Comparison of ENCODE assay signal across 1 cellular context in genomic region chr5:176447982-176448608, GRCh38.
A peak's percentile ranks its signal among the peaks of the same experiment; 100 is the strongest.
TF ChIP-seq lines count a peak whose summit lies in the region.

A gene with protein sequence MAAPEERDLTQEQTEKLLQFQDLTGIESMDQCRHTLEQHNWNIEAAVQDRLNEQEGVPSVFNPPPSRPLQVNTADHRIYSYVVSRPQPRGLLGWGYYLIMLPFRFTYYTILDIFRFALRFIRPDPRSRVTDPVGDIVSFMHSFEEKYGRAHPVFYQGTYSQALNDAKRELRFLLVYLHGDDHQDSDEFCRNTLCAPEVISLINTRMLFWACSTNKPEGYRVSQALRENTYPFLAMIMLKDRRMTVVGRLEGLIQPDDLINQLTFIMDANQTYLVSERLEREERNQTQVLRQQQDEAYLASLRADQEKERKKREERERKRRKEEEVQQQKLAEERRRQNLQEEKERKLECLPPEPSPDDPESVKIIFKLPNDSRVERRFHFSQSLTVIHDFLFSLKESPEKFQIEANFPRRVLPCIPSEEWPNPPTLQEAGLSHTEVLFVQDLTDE (plus strand): TSS chr5:176448385. CDS start chr5:176448408, 23 bp downstream.

TF ChIP-seq in HEK293, 187 proteins besides CTCF, POLR2A, EP300 and RAD21 (continued from another document and continues in another):
- TF ChIP-seq ZBTB26 (tag by site-specific recombination; optimal IDR thresholded peaks at IDR 0.05) (peak; percentile 72), RBAK (tag by site-specific recombination; IDR thresholded peaks at IDR 0.05) (no peak), ZNF701 (tag by site-specific recombination; IDR thresholded peaks at IDR 0.05) (no peak), ZNF426 (tag by site-specific recombination; IDR thresholded peaks at IDR 0.05) (no peak), ZNF843 (tag by site-specific recombination; IDR thresholded peaks at IDR 0.05) (peak; percentile 55; the same call in 1 of the 2 replicates), KLF7 (tag by site-specific recombination; IDR thresholded peaks at IDR 0.05; ENCODE audit: borderline replicate concordance) (no peak), SP3 (tag by site-specific recombination; IDR thresholded peaks at IDR 0.05) (peak; percentile 47), ZBTB10 (tag by site-specific recombination; IDR thresholded peaks at IDR 0.05) (no peak; the same call in 1 of the 2 replicates), ZBTB21 (tag by site-specific recombination; IDR thresholded peaks at IDR 0.05) (peak; percentile 25), REPIN1 (tag by site-specific recombination; IDR thresholded peaks at IDR 0.05; ENCODE audit: low read depth) (no peak), ZNF530 (tag by site-specific recombination; IDR thresholded peaks at IDR 0.05; ENCODE audit: low read depth) (no peak), YY1 (tag by site-specific recombination; IDR thresholded peaks at IDR 0.05) (peak; percentile 87), ZNF654 (tag by site-specific recombination; IDR thresholded peaks at IDR 0.05; ENCODE audit: low read depth) (no peak), OSR2 (tag by site-specific recombination; IDR thresholded peaks at IDR 0.05) (no peak), ZBTB6 (tag by site-specific recombination; IDR thresholded peaks at IDR 0.05) (no peak), ZNF341 (tag by site-specific recombination; IDR thresholded peaks at IDR 0.05; ENCODE audit: low read depth) (peak; percentile 57), ZNF37A (tag by site-specific recombination; IDR thresholded peaks at IDR 0.05) (no peak), ZNF571 (tag by site-specific recombination; IDR thresholded peaks at IDR 0.05) (no peak), SP7 (tag by site-specific recombination; IDR thresholded peaks at IDR 0.05) (peak; percentile 29; the same call in 1 of the 2 replicates), PATZ1 (tag by site-specific recombination; IDR thresholded peaks at IDR 0.05) (peak; percentile 81), ZNF658 (tag by site-specific recombination; IDR thresholded peaks at IDR 0.05) (no peak), ZBTB17 (tag by site-specific recombination; IDR thresholded peaks at IDR 0.05) (peak; percentile 50), ZNF404 (tag by site-specific recombination; IDR thresholded peaks at IDR 0.05) (no peak), TRIM28 (IDR thresholded peaks at IDR 0.05; ENCODE audit: borderline replicate concordance, low read length) (no peak), ZNF777 (tag by site-specific recombination; IDR thresholded peaks at IDR 0.05; ENCODE audit: borderline replicate concordance) (no peak), ZNF2 (tag by site-specific recombination; IDR thresholded peaks at IDR 0.05) (0 out of 2 replicates have a peak, but pooled peaks have one; percentile 59)
- TF ChIP-seq, protein P1, sequence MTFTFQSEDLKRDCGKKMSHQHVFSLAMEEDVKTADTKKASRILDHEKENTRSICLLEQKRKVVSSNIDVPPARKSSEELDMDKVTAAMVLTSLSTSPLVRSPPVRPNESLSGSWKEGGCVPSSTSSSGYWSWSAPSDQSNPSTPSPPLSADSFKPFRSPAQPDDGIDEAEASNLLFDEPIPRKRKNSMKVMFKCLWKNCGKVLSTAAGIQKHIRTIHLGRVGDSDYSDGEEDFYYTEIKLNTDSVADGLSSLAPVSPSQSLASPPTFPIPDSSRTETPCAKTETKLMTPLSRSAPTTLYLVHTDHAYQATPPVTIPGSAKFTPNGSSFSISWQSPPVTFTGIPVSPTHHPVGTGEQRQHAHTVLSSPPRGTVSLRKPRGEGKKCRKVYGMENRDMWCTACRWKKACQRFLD (tag by site-specific recombination; IDR thresholded peaks at IDR 0.05): no peak
- TF ChIP-seq, protein P2, sequence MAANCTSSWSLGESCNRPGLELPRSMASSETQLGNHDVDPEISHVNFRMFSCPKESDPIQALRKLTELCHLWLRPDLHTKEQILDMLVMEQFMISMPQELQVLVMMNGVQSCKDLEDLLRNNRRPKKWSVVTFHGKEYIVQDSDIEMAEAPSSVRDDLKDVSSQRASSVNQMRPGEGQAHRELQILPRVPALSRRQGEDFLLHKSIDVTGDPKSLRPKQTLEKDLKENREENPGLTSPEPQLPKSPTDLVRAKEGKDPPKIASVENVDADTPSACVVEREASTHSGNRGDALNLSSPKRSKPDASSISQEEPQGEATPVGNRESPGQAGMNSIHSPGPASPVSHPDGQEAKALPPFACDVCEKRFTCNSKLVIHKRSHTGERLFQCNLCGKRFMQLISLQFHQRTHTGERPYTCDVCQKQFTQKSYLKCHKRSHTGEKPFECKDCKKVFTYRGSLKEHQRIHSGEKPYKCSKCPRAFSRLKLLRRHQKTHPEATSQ (tag by site-specific recombination; IDR thresholded peaks at IDR 0.05): no peak
- TF ChIP-seq, protein P3, sequence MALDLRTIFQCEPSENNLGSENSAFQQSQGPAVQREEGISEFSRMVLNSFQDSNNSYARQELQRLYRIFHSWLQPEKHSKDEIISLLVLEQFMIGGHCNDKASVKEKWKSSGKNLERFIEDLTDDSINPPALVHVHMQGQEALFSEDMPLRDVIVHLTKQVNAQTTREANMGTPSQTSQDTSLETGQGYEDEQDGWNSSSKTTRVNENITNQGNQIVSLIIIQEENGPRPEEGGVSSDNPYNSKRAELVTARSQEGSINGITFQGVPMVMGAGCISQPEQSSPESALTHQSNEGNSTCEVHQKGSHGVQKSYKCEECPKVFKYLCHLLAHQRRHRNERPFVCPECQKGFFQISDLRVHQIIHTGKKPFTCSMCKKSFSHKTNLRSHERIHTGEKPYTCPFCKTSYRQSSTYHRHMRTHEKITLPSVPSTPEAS (tag by site-specific recombination; IDR thresholded peaks at IDR 0.05): no peak
- TF ChIP-seq, protein P4, sequence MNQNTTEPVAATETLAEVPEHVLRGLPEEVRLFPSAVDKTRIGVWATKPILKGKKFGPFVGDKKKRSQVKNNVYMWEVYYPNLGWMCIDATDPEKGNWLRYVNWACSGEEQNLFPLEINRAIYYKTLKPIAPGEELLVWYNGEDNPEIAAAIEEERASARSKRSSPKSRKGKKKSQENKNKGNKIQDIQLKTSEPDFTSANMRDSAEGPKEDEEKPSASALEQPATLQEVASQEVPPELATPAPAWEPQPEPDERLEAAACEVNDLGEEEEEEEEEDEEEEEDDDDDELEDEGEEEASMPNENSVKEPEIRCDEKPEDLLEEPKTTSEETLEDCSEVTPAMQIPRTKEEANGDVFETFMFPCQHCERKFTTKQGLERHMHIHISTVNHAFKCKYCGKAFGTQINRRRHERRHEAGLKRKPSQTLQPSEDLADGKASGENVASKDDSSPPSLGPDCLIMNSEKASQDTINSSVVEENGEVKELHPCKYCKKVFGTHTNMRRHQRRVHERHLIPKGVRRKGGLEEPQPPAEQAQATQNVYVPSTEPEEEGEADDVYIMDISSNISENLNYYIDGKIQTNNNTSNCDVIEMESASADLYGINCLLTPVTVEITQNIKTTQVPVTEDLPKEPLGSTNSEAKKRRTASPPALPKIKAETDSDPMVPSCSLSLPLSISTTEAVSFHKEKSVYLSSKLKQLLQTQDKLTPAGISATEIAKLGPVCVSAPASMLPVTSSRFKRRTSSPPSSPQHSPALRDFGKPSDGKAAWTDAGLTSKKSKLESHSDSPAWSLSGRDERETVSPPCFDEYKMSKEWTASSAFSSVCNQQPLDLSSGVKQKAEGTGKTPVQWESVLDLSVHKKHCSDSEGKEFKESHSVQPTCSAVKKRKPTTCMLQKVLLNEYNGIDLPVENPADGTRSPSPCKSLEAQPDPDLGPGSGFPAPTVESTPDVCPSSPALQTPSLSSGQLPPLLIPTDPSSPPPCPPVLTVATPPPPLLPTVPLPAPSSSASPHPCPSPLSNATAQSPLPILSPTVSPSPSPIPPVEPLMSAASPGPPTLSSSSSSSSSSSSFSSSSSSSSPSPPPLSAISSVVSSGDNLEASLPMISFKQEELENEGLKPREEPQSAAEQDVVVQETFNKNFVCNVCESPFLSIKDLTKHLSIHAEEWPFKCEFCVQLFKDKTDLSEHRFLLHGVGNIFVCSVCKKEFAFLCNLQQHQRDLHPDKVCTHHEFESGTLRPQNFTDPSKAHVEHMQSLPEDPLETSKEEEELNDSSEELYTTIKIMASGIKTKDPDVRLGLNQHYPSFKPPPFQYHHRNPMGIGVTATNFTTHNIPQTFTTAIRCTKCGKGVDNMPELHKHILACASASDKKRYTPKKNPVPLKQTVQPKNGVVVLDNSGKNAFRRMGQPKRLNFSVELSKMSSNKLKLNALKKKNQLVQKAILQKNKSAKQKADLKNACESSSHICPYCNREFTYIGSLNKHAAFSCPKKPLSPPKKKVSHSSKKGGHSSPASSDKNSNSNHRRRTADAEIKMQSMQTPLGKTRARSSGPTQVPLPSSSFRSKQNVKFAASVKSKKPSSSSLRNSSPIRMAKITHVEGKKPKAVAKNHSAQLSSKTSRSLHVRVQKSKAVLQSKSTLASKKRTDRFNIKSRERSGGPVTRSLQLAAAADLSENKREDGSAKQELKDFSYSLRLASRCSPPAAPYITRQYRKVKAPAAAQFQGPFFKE (tag by site-specific recombination; IDR thresholded peaks at IDR 0.05; ENCODE audit: borderline replicate concordance): no peak
- TF ChIP-seq, protein P5, sequence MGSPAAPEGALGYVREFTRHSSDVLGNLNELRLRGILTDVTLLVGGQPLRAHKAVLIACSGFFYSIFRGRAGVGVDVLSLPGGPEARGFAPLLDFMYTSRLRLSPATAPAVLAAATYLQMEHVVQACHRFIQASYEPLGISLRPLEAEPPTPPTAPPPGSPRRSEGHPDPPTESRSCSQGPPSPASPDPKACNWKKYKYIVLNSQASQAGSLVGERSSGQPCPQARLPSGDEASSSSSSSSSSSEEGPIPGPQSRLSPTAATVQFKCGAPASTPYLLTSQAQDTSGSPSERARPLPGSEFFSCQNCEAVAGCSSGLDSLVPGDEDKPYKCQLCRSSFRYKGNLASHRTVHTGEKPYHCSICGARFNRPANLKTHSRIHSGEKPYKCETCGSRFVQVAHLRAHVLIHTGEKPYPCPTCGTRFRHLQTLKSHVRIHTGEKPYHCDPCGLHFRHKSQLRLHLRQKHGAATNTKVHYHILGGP (tag by site-specific recombination; IDR thresholded peaks at IDR 0.05): no peak
- TF ChIP-seq, protein P6, sequence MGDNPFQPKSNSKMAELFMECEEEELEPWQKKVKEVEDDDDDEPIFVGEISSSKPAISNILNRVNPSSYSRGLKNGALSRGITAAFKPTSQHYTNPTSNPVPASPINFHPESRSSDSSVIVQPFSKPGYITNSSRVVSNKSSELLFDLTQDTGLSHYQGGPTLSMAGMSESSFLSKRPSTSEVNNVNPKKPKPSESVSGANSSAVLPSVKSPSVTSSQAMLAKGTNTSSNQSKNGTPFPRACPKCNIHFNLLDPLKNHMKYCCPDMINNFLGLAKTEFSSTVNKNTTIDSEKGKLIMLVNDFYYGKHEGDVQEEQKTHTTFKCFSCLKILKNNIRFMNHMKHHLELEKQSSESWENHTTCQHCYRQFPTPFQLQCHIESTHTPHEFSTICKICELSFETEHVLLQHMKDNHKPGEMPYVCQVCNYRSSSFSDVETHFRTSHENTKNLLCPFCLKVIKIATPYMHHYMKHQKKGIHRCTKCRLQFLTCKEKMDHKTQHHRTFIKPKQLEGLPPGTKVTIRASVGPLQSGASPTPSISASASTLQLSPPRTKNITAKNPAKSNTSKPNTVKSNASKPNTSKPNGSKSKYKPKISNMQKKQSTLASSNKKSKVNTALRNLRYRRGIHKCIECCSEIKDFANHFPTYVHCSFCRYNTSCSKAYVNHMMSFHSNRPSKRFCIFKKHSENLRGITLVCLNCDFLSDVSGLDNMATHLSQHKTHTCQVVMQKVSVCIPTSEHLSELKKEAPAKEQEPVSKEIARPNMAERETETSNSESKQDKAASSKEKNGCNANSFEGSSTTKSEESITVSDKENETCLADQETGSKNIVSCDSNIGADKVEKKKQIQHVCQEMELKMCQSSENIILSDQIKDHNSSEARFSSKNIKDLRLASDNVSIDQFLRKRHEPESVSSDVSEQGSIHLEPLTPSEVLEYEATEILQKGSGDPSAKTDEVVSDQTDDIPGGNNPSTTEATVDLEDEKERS (tag by site-specific recombination; IDR thresholded peaks at IDR 0.05): peak; percentile 82; the same call in 1 of the 2 replicates
